In the genomic region with DNA sequence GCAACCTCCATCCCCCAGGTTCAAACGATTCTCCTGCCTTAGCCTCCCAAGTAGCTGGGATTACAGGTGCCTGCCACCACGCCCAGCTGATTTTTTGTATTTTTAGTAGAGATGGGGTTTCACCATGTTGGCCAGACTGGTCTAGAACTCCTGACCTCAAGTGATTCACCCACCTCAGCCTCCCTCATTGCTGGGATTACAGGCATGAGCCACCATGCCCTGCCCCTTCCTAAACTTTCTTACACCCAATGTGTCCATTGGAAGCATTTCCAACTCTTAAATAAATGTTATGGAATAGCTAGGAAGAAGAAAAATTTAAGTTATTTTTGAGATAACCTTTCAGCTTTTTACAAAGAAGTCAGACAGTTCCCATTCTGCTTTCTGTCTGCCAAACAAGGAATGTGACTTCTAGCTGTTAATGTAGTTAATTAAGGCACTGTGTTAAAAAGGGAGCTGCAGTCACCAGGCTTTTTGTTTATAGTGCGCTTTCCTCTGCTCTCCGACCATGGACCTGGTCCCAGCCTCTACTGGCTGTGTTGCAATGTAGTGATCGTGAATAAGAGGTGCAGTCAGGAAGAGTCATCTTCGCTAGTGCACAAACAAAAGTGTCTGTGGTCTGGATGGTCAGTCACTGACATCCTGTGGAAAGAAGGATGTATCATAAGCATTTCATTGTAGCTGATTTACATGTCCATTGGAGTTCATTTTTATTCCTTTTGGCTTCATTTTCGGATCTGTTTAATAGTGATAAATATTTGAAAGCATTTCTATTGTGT, we compare ENCODE assay signal across 13 cellular contexts. TPM values are rescaled to one million over a fixed set of nuclear protein-coding genes. Genes with fewer than 3 reads are reported as not detected.
DNase-seq lines count a peak whose midpoint lies in the region; TF ChIP-seq lines count a peak whose summit lies in the region.
"Had no signal": no experiment of that assay in that cellular context is flagged by ENCODE, and none has a peak within 500 bp of the region (broad histone marks: within the 10 kb centered on the region; RNA-seq: fewer than 3 reads in every experiment).

No MANE protein-coding gene starts in this region.

- DNase-seq in Daoy (ENCODE audit: low read depth) = peak; percentile 62
- DNase-seq in NOMO-1 (lab: John Stamatoyannopoulos, UW; ENCODE audit: unreplicated experiment in 2 of 2) = peak; percentile 57 to 82
- DNase-seq in colonic mucosa = no peak
- DNase-seq in nephron progenitor cell = no peak
- DNase-seq in mesenteric fat pad (ENCODE audit: low spot score) = no peak
- no peak for DNase-seq in posterior vena cava (ENCODE audit: low spot score)
- DNase-seq in activated T-cell treated with anti-CD3 and anti-CD28 coated beads, Interleukin-2, amount 50 U/mL, for 1 hour = no peak
- DNase-seq in GF-D8 (lab: John Stamatoyannopoulos, UW) = no peak
- DNase-seq: activated T-cell treated with anti-CD3 and anti-CD28 coated beads, Interleukin-2, amount 50 U/mL, for 24 hours; left ventricle myocardium superior; spleen; stimulated activated naive CD8-positive, alpha-beta T cell treated with anti-CD3 and anti-CD28 coated beads, Interleukin-15, Interleukin-2, amounts not matched to agents 100 U/mL and 50 U/mL, for 24 hours; T-helper 2 cell had no signal

- peak overlapping the region; percentile 47 for H3K27ac Mint-ChIP-seq in nephron progenitor cell

- TF ChIP-seq CTCF in colonic mucosa (IDR thresholded peaks at IDR 0.05) (no peak), nephron progenitor cell (IDR thresholded peaks at IDR 0.05) (no peak)

- no peaks in the 10 kb centered on the region for H3K36me3 ChIP-seq in colonic mucosa

- H3K4me3 Mint-ChIP-seq in nephron progenitor cell = no peak overlapping the region
- H3K4me3 Mint-ChIP-seq: activated T-cell treated with anti-CD3 and anti-CD28 coated beads, Interleukin-2, amount 50 U/mL, for 24 hours had no signal

- no peaks in the 10 kb centered on the region for H3K27me3 Mint-ChIP-seq in nephron progenitor cell (ENCODE audit: low read depth, poor library complexity)
- H3K27me3 Mint-ChIP-seq: activated T-cell treated with anti-CD3 and anti-CD28 coated beads, Interleukin-2, amount 50 U/mL, for 24 hours had no signal

- peaks cover 35% of the 10 kb centered on the region for H3K36me3 Mint-ChIP-seq in nephron progenitor cell (ENCODE audit: low read depth)

- peak overlapping the region; percentile 31 for H3K27ac ChIP-seq in colonic mucosa

- peaks cover 12% of the 10 kb centered on the region for H3K4me1 ChIP-seq in colonic mucosa

- no peaks in the 10 kb centered on the region for H3K9me3 ChIP-seq in colonic mucosa
- H3K9me3 ChIP-seq: spleen had no signal

- intact Hi-C loops in colonic mucosa (cut with DNase I) = no loop called here
- intact Hi-C loops in posterior vena cava (cut with DNase I) = no loop called here

- no peaks in the 10 kb centered on the region for H3K9me3 Mint-ChIP-seq in nephron progenitor cell
- H3K9me3 Mint-ChIP-seq: activated T-cell treated with anti-CD3 and anti-CD28 coated beads, Interleukin-2, amount 50 U/mL, for 24 hours had no signal

- no peak overlapping the region for H3K9ac ChIP-seq in colonic mucosa (ENCODE audit: low read depth in 2 of 2, low read length in 2 of 2)

- no peaks in the 10 kb centered on the region for H3K27me3 ChIP-seq in colonic mucosa
- H3K27me3 ChIP-seq: spleen had no signal

- peaks cover 46% of the 10 kb centered on the region for H3K4me1 Mint-ChIP-seq in nephron progenitor cell

- H3K4me3 ChIP-seq in colonic mucosa = no peak overlapping the region
- H3K4me3 ChIP-seq: spleen had no signal

RNA-seq across cellular contexts. Expression of a gene that starts 39.7 kb away (rescaled TPM):
- total RNA-seq in Daoy (2014; rRNA removed; shearing (Covaris generic)) = 38.3 and 41.2 TPM in 2 replicates
- 10 to 100 TPM; 70.0 to 88.2 TPM for total RNA-seq in colonic mucosa
- 86.0 TPM for total RNA-seq in mesenteric fat pad
- total RNA-seq in posterior vena cava = 10 to 100 TPM; 64.3 to 68.1 TPM

Comparison
In these comparisons a context has a peak if more than half of its experiments do, and no peak if none do; other contexts are left out.
1. DNase-seq: peak in Daoy (single experiment) and NOMO-1 (2 of 2); none in colonic mucosa (single experiment), nephron progenitor cell (single experiment), mesenteric fat pad (single experiment), posterior vena cava (single experiment), activated T-cell treated with anti-CD3 and anti-CD28 coated beads, Interleukin-2, amount 50 U/mL, for 1 hour (single experiment) and GF-D8 (single experiment).